Comparison of ENCODE assay signal across 7 cellular contexts in genomic region chrX:65697915-65698796, GRCh38. TPM values are rescaled to one million over a fixed set of nuclear protein-coding genes. Genes with fewer than 3 reads are reported as not detected.
A peak's percentile ranks its signal among the peaks of the same experiment; 100 is the strongest.
DNase-seq lines count a peak whose midpoint lies in the region; ATAC-seq, FAIRE-seq and TF ChIP-seq lines count a peak whose summit lies in the region.

No MANE protein-coding gene starts in this region.

- no peaks in the 10 kb centered on the region for H3K27me3 ChIP-seq in astrocyte (ENCODE audit: insufficient read depth, low read length)
- H3K27me3 ChIP-seq in mesendoderm (ENCODE audit: insufficient read depth, low read length, poor library complexity), result no peaks in the 10 kb centered on the region

- ATAC-seq in GM19351 (IDR thresholded peaks at IDR 0.05; ENCODE audit: unreplicated experiment) (peak; percentile 70), HG03457 (IDR thresholded peaks at IDR 0.05; ENCODE audit: unreplicated experiment) (peak; percentile 46)
- peak; percentile 83 for ATAC-seq in stimulated activated memory B cell treated with anti-CD40 and anti-IgM and Interleukin-4, amounts not matched to agents 10 μg/mL and 1 μg/mL and 100 μg/mL, for 72 hours

- in situ Hi-C loops in G401 (cut with HindIII; ENCODE audit: low sequenced_read_pairs), result no loop called here

- H2BK120ac ChIP-seq in mesendoderm (ENCODE audit: low read depth, low read length), result peak overlapping the region; percentile 35

- no peak overlapping the region for H3K27ac Mint-ChIP-seq in astrocyte (ENCODE audit: unreplicated experiment)
- H3K27ac Mint-ChIP-seq in stimulated activated memory B cell treated with anti-CD40 and anti-IgM and Interleukin-4, amounts not matched to agents 10 μg/mL and 1 μg/mL and 100 μg/mL, for 72 hours, result peak overlapping the region; percentile 74

- no peaks in the 10 kb centered on the region for H3K9me3 ChIP-seq in astrocyte (ENCODE audit: insufficient read depth, low read depth, low read length)

- H3K4me3 Mint-ChIP-seq in astrocyte (ENCODE audit: unreplicated experiment), result no peak overlapping the region
- peak overlapping the region; percentile 41 for H3K4me3 Mint-ChIP-seq in stimulated activated memory B cell treated with anti-CD40 and anti-IgM and Interleukin-4, amounts not matched to agents 10 μg/mL and 1 μg/mL and 100 μg/mL, for 72 hours

- H3K36me3 ChIP-seq in astrocyte (ENCODE audit: insufficient read depth, low read length) (peaks cover 9% of the 10 kb centered on the region), mesendoderm (ENCODE audit: control insufficient read depth, insufficient read depth, low read length) (no peaks in the 10 kb centered on the region)

- no peaks in the 10 kb centered on the region for H3K79me1 ChIP-seq in mesendoderm (ENCODE audit: low read length)

- H3K4me1 ChIP-seq in astrocyte (ENCODE audit: insufficient read depth, low read length) (peaks cover 31% of the 10 kb centered on the region), mesendoderm (ENCODE audit: control insufficient read depth, low read depth, low read length) (peaks cover 13% of the 10 kb centered on the region)

- H3K18ac ChIP-seq in mesendoderm (ENCODE audit: low read length), result peak overlapping the region; percentile 83

- H3K36me3 Mint-ChIP-seq in astrocyte (ENCODE audit: low read depth, unreplicated experiment), result peaks cover 5% of the 10 kb centered on the region
- H3K36me3 Mint-ChIP-seq in stimulated activated memory B cell treated with anti-CD40 and anti-IgM and Interleukin-4, amounts not matched to agents 10 μg/mL and 1 μg/mL and 100 μg/mL, for 72 hours, result peaks cover 6% of the 10 kb centered on the region

- peak; percentile 64 for DNase-seq in T-helper 22 cell (ENCODE audit: low read depth)
- DNase-seq in astrocyte (ENCODE audit: low read depth), result peak; percentile 27
- peak; percentile 70 for DNase-seq in mesendoderm
- DNase-seq in G401 (ENCODE audit: low spot score), result no peak

- H3K27ac ChIP-seq in astrocyte (ENCODE audit: low read depth, low read length) (peak overlapping the region; percentile 67), mesendoderm (ENCODE audit: low read depth, low read length) (peak overlapping the region; percentile 69)

- peaks cover 38% of the 10 kb centered on the region for H3K4me1 Mint-ChIP-seq in astrocyte (ENCODE audit: low read depth, unreplicated experiment)
- peaks cover 86% of the 10 kb centered on the region for H3K4me1 Mint-ChIP-seq in stimulated activated memory B cell treated with anti-CD40 and anti-IgM and Interleukin-4, amounts not matched to agents 10 μg/mL and 1 μg/mL and 100 μg/mL, for 72 hours

- H4K5ac ChIP-seq in mesendoderm (ENCODE audit: low read length), result no peak overlapping the region

- no peak overlapping the region for H3K23ac ChIP-seq in mesendoderm (ENCODE audit: low read length)

- no peaks in the 10 kb centered on the region for H3K27me3 Mint-ChIP-seq in astrocyte (ENCODE audit: low read depth, unreplicated experiment)
- no peaks in the 10 kb centered on the region for H3K27me3 Mint-ChIP-seq in stimulated activated memory B cell treated with anti-CD40 and anti-IgM and Interleukin-4, amounts not matched to agents 10 μg/mL and 1 μg/mL and 100 μg/mL, for 72 hours

- H3K79me2 ChIP-seq in astrocyte (ENCODE audit: insufficient read depth, low read length), result peaks cover 96% of the 10 kb centered on the region
- peaks cover 39% of the 10 kb centered on the region for H3K79me2 ChIP-seq in mesendoderm (ENCODE audit: control insufficient read depth, insufficient read depth, low read length)

- peak overlapping the region; percentile 1 for H2BK5ac ChIP-seq in mesendoderm (ENCODE audit: low read length)

- no peak overlapping the region for H3K4ac ChIP-seq in mesendoderm (ENCODE audit: low read depth, low read length)

- no peak overlapping the region for H2AFZ ChIP-seq in astrocyte (ENCODE audit: low read depth, low read length)

- peak overlapping the region; percentile 67 for H3K56ac ChIP-seq in mesendoderm (ENCODE audit: low read length)

- H2BK15ac ChIP-seq in mesendoderm (replicated peaks; ENCODE audit: low read depth), result no peak overlapping the region

- H3K9me3 Mint-ChIP-seq in astrocyte (ENCODE audit: unreplicated experiment), result peaks cover 3% of the 10 kb centered on the region
- H3K9me3 Mint-ChIP-seq in stimulated activated memory B cell treated with anti-CD40 and anti-IgM and Interleukin-4, amounts not matched to agents 10 μg/mL and 1 μg/mL and 100 μg/mL, for 72 hours, result no peaks in the 10 kb centered on the region

- H2AK5ac ChIP-seq in mesendoderm (ENCODE audit: low read length), result no peak overlapping the region

- peak overlapping the region; percentile 69 for H3K4me2 ChIP-seq in astrocyte (ENCODE audit: low read length)
- H3K4me2 ChIP-seq in mesendoderm (ENCODE audit: low read length), result no peak overlapping the region

- H3K9ac ChIP-seq in astrocyte (ENCODE audit: low read length), result peak overlapping the region; percentile 56
- no peak overlapping the region for H3K9ac ChIP-seq in mesendoderm (ENCODE audit: low read length)

- no CpG with 5 or more reads among the region's 6 CpGs for WGBS in mesendoderm (ENCODE audit: extremely low coverage, insufficient coverage, low lambda C conversion rate)

- H3K4me3 ChIP-seq in astrocyte (ENCODE audit: insufficient read depth, low read depth, low read length), result no peak overlapping the region
- H3K4me3 ChIP-seq in mesendoderm (ENCODE audit: low read length), result no peak overlapping the region

- H4K8ac ChIP-seq in mesendoderm (ENCODE audit: low read depth, low read length), result no peak overlapping the region

- peaks cover 81% of the 10 kb centered on the region for H4K20me1 ChIP-seq in astrocyte (ENCODE audit: insufficient read depth, low read length)

- no peak for FAIRE-seq in astrocyte (lab: Jason Lieb, UNC)

- no peak for TF ChIP-seq CTCF in astrocyte (IDR thresholded peaks at IDR 0.05; ENCODE audit: insufficient read depth, low read depth, low read length)

RNA-seq across cellular contexts. Expression of gene MSN, which starts 30.7 kb away (rescaled TPM):
- total RNA-seq in astrocyte, result 356 and 369 TPM in 2 replicates
- polyA plus RNA-seq in mesendoderm (2013, experiment 1 of 2), result 135 TPM
- 137 TPM for polyA plus RNA-seq in mesendoderm (2013, experiment 2 of 2)
- 87.3 and 122 TPM in 2 replicates for total RNA-seq in G401 (2014; rRNA removed; shearing (Covaris generic))
